Comparison of ENCODE assay signal across 1 cellular context in the genomic region with DNA sequence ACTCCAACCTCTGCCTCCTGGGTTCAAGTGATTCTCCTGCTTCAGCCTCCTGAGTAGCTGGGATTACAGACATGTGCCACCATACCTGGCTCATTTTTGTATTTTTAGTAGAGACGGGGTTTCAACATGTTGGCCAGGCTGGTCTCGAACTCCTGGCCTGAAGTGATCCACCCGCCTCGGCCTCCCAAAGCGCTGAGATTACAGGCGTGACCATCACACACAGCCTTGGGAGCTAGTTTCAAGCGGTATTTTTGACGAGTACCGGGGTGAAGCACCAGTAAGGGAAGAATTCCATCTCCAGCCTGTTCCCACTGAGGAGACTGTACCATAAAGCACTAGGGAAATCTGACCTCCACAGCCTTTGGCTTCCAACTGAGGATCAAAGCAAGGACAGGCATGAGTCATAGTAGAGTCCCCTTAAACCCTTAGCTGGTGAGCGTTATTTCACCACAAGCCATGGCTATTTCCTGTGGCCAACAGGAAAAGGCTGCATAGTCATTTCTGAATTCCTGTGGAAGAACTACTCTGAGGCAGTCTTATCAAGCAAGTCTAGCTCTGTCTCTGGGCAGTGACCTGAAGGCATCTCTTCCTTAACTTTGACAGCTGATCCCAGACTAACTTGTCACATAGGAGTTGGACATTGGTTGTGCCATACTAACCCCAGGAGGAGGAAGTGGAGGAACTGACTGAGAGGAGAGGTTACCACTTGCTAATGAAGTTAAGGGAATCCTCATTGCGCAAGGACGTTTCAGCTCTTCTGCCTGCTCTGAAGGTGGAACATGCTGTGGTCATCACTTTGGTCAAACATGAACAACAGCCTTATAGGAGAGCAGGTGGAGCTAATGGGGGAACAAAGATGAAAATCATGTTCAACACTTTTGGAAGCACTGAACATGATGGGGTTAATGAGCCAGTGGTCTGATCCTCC.
A peak's percentile ranks its signal among the peaks of the same experiment; 100 is the strongest.
TF ChIP-seq lines count a peak whose summit lies in the region.

No MANE protein-coding gene starts in this region.

TF ChIP-seq in HepG2, 621 proteins besides CTCF, POLR2A, EP300 and RAD21 (continued from another document):
- TF ChIP-seq, protein P1, sequence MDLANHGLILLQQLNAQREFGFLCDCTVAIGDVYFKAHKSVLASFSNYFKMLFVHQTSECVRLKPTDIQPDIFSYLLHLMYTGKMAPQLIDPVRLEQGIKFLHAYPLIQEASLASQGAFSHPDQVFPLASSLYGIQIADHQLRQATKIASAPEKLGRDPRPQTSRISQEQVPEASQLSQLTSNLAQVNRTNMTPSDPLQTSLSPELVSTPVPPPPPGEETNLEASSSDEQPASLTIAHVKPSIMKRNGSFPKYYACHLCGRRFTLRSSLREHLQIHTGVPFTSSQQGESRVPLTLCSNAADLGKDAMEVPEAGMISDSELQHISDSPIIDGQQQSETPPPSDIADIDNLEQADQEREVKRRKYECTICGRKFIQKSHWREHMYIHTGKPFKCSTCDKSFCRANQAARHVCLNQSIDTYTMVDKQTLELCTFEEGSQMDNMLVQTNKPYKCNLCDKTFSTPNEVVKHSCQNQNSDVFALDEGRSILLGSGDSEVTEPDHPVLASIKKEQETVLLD (CRISPR knock-in tag; IDR thresholded peaks at IDR 0.05; ENCODE audit: low read depth) = no peak
- no peak for TF ChIP-seq SMARCE1 (IDR thresholded peaks at IDR 0.05; ENCODE audit: borderline replicate concordance)
- TF ChIP-seq ZNF598 (CRISPR knock-in tag; IDR thresholded peaks at IDR 0.05; ENCODE audit: borderline replicate concordance) = no peak
- peak; percentile 88 for TF ChIP-seq TCF7 (IDR thresholded peaks at IDR 0.05; ENCODE audit: low read depth)
- TF ChIP-seq, protein P2, sequence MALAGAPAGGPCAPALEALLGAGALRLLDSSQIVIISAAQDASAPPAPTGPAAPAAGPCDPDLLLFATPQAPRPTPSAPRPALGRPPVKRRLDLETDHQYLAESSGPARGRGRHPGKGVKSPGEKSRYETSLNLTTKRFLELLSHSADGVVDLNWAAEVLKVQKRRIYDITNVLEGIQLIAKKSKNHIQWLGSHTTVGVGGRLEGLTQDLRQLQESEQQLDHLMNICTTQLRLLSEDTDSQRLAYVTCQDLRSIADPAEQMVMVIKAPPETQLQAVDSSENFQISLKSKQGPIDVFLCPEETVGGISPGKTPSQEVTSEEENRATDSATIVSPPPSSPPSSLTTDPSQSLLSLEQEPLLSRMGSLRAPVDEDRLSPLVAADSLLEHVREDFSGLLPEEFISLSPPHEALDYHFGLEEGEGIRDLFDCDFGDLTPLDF (CRISPR knock-in tag; IDR thresholded peaks at IDR 0.05) = no peak
- TF ChIP-seq ZNF644 (CRISPR knock-in tag; IDR thresholded peaks at IDR 0.05; ENCODE audit: low read depth) = peak; percentile 94
- no peak for TF ChIP-seq PHB2 (IDR thresholded peaks at IDR 0.05; ENCODE audit: partially characterized antibody)
- no peak for TF ChIP-seq SMAD3 (CRISPR knock-in tag; IDR thresholded peaks at IDR 0.05)
- no peak for TF ChIP-seq ZNF772 (CRISPR knock-in tag; IDR thresholded peaks at IDR 0.05)
- TF ChIP-seq ZNF329 (CRISPR knock-in tag; IDR thresholded peaks at IDR 0.05; ENCODE audit: low read depth) = no peak
- TF ChIP-seq, protein P3, sequence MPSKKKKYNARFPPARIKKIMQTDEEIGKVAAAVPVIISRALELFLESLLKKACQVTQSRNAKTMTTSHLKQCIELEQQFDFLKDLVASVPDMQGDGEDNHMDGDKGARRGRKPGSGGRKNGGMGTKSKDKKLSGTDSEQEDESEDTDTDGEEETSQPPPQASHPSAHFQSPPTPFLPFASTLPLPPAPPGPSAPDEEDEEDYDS (CRISPR knock-in tag; IDR thresholded peaks at IDR 0.05) = peak; percentile 76
- TF ChIP-seq HNF4G (IDR thresholded peaks at IDR 0.05; ENCODE audit: borderline replicate concordance, low read depth, low read length) = no peak
- no peak for TF ChIP-seq HNF4G (CRISPR knock-in tag; IDR thresholded peaks at IDR 0.05; ENCODE audit: borderline replicate concordance, low read depth)
- TF ChIP-seq ZMAT3 (CRISPR knock-in tag; conservative IDR thresholded peaks at IDR 0.05) = no peak
- TF ChIP-seq U2AF2 (IDR thresholded peaks at IDR 0.05; ENCODE audit: low read depth, low read length) = no peak
- TF ChIP-seq, protein P4, sequence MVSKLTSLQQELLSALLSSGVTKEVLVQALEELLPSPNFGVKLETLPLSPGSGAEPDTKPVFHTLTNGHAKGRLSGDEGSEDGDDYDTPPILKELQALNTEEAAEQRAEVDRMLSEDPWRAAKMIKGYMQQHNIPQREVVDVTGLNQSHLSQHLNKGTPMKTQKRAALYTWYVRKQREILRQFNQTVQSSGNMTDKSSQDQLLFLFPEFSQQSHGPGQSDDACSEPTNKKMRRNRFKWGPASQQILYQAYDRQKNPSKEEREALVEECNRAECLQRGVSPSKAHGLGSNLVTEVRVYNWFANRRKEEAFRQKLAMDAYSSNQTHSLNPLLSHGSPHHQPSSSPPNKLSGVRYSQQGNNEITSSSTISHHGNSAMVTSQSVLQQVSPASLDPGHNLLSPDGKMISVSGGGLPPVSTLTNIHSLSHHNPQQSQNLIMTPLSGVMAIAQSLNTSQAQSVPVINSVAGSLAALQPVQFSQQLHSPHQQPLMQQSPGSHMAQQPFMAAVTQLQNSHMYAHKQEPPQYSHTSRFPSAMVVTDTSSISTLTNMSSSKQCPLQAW (CRISPR knock-in tag; IDR thresholded peaks at IDR 0.05) = no peak
- no peak for TF ChIP-seq ZNF33A (CRISPR knock-in tag; IDR thresholded peaks at IDR 0.05; ENCODE audit: borderline replicate concordance)
- peak; percentile 88 for TF ChIP-seq JUND (CRISPR knock-in tag; IDR thresholded peaks at IDR 0.05)
- no peak for TF ChIP-seq HNRNPH1 (optimal IDR thresholded peaks at IDR 0.05; ENCODE audit: low read depth, low read length)
- TF ChIP-seq KLF11 (CRISPR knock-in tag; IDR thresholded peaks at IDR 0.05) = no peak
- no peak for TF ChIP-seq ELF4 (CRISPR knock-in tag; IDR thresholded peaks at IDR 0.05; ENCODE audit: borderline replicate concordance)
- no peak for TF ChIP-seq STAT5B (CRISPR knock-in tag; IDR thresholded peaks at IDR 0.05)
- TF ChIP-seq ZBTB38 (CRISPR knock-in tag; IDR thresholded peaks at IDR 0.05) = no peak; the same call in 1 of the 2 replicates
- peak; percentile 60; the same call in 1 of the 2 replicates for TF ChIP-seq JUNB (CRISPR knock-in tag; IDR thresholded peaks at IDR 0.05; ENCODE audit: borderline replicate concordance)
